ENCODE assay signal across 8 cellular contexts in genomic region chr3:50205719-50206276, GRCh38. TPM values are rescaled to one million over a fixed set of nuclear protein-coding genes. Genes with fewer than 3 reads are reported as not detected.
DNase-seq lines count a peak whose midpoint lies in the region; ATAC-seq and TF ChIP-seq lines count a peak whose summit lies in the region.

No MANE protein-coding gene starts in this region.

- H3K27ac Mint-ChIP-seq in activated B cell treated with CpG ODN at 0.5 μM for 24 hours, result no peak overlapping the region

- ATAC-seq in activated B cell treated with CpG ODN at 0.5 μM for 24 hours (ENCODE audit: low read depth) (peak; percentile 84), HG02870 (IDR thresholded peaks at IDR 0.05; ENCODE audit: unreplicated experiment) (no peak), HG03521 (IDR thresholded peaks at IDR 0.05; ENCODE audit: unreplicated experiment) (no peak)

- intact Hi-C loops in activated B cell treated with CpG ODN at 0.5 μM for 24 hours (cut with micrococcal nuclease), result no loop called here

- peak; percentile 58 for DNase-seq in HuH-7 (ENCODE audit: low spot score)
- peak; percentile 32 for DNase-seq in activated B cell treated with CpG ODN at 0.5 μM for 24 hours
- DNase-seq in germinal center (ENCODE audit: low spot score), result peak; percentile 66
- peak; percentile 42 for DNase-seq in pons (ENCODE audit: low spot score)
- no peak for DNase-seq in cortex of kidney (lab: John Stamatoyannopoulos, UW)
- DNase-seq in G401 (ENCODE audit: low spot score), result no peak

- no peaks in the 10 kb centered on the region for H3K9me3 Mint-ChIP-seq in activated B cell treated with CpG ODN at 0.5 μM for 24 hours

- H3K4me3 Mint-ChIP-seq in activated B cell treated with CpG ODN at 0.5 μM for 24 hours, result no peak overlapping the region

- no peak for TF ChIP-seq CTCF in activated B cell treated with CpG ODN at 0.5 μM for 24 hours (IDR thresholded peaks at IDR 0.05)

- H3K4me1 Mint-ChIP-seq in activated B cell treated with CpG ODN at 0.5 μM for 24 hours, result peaks cover 2% of the 10 kb centered on the region

- CTCF ChIA-PET in activated B cell treated with CpG ODN at 0.5 μM for 24 hours (lab: Charles Lee), result no interaction called here

- in situ Hi-C loops in G401 (cut with HindIII; ENCODE audit: low sequenced_read_pairs), result no loop called here

- H3K27me3 Mint-ChIP-seq in activated B cell treated with CpG ODN at 0.5 μM for 24 hours, result peaks cover 48% of the 10 kb centered on the region

- H3K36me3 Mint-ChIP-seq in activated B cell treated with CpG ODN at 0.5 μM for 24 hours (ENCODE audit: low read depth), result no peaks in the 10 kb centered on the region

- POLR2A ChIA-PET in activated B cell treated with CpG ODN at 0.5 μM for 24 hours (lab: Charles Lee), result interaction anchor here (1.1 kb wide), 1 partner anchor 11 kb away, joined by 4 read pairs; no protein-coding TSS in a partner anchor

RNA-seq across cellular contexts. Expression of gene SLC38A3, which starts 0.7 kb away (rescaled TPM):
- total RNA-seq in activated B cell treated with CpG ODN at 0.5 μM for 24 hours, result not detected in 2 replicates
- total RNA-seq in G401 (2014; rRNA removed; shearing (Covaris generic)), result 1.1 and 3.0 TPM in 2 replicates

RNA-seq across cellular contexts. Expression of gene GNAT1, which starts 14.4 kb away (rescaled TPM):
- total RNA-seq in activated B cell treated with CpG ODN at 0.5 μM for 24 hours, result not detected in 2 replicates
- not detected in 2 replicates for total RNA-seq in G401 (2014; rRNA removed; shearing (Covaris generic))

RNA-seq across cellular contexts. Expression of gene GNAI2, which starts 30.2 kb away (rescaled TPM):
- 281 and 295 TPM in 2 replicates for total RNA-seq in activated B cell treated with CpG ODN at 0.5 μM for 24 hours
- total RNA-seq in G401 (2014; rRNA removed; shearing (Covaris generic)), result 67.4 and 104 TPM in 2 replicates

RNA-seq across cellular contexts. Expression of gene SEMA3F, which starts 50.7 kb away (rescaled TPM):
- 0.34 TPM in 1 of 2 replicates, not detected in the other for total RNA-seq in activated B cell treated with CpG ODN at 0.5 μM for 24 hours
- 46.9 and 55.8 TPM in 2 replicates for total RNA-seq in G401 (2014; rRNA removed; shearing (Covaris generic))

Comparison
In these comparisons a context has a peak if more than half of its experiments do, and no peak if none do; other contexts are left out.
1. DNase-seq: peak in HuH-7 (single experiment), activated B cell treated with CpG ODN at 0.5 μM for 24 hours (single experiment), germinal center (single experiment) and pons (single experiment); none in cortex of kidney (single experiment) and G401 (single experiment).